Comparison of ENCODE assay signal across 15 cellular contexts in the genomic region with DNA sequence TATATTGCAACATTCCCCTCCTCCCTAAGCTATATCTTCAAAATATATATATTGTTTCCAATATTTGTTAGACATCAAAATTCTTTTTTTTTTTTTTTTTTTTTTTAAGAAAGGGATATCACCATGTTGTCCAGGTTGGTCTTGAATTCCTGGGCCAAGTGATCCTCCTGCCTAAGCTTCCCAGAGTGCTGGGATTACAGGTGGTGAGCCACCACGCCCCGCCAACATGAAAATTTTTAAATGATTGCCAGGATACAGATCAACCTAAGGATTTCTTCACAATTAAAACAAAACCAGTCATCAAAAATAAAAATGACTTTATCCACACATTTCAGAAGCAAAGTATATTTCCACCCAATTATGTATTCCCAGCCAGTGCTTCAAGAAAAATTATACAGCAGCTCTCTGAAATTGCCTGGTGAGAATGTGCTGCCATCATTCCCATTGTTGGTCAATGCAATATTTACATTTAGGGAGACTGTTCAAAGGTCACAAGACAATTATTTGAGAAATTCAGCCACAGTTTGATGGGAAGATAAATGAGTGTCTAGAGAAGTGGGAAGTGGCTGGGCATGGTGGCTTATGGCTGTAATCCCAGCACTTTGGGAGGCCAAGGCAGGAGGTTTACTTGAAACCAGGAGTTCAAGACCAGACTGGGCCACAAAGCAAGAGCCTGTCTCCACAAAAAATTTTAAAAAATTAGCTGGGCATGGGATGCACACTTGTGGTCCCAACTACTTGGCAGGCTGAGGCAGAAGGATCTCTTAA.
DNase-seq lines count a peak whose midpoint lies in the region; ATAC-seq and TF ChIP-seq lines count a peak whose summit lies in the region.
"Had no signal": no experiment of that assay in that cellular context is flagged by ENCODE, and none has a peak within 500 bp of the region (broad histone marks: within the 10 kb centered on the region; RNA-seq: fewer than 3 reads in every experiment).

No MANE protein-coding gene starts in this region.

- H3K27me3 Mint-ChIP-seq in activated naive CD4-positive, alpha-beta T cell treated with anti-CD3 and anti-CD28 coated beads, Interleukin-2, amount 50 U/mL, for 24 hours, result no peaks in the 10 kb centered on the region
- no peaks in the 10 kb centered on the region for H3K27me3 Mint-ChIP-seq in stimulated activated memory B cell treated with anti-CD40 and anti-IgM and Interleukin-4, amounts not matched to agents 10 μg/mL and 1 μg/mL and 100 μg/mL, for 72 hours

- H3K4me1 ChIP-seq in effector memory CD4-positive, alpha-beta T cell (ENCODE audit: control insufficient read depth, insufficient read depth, low read length, poor library complexity, severe bottlenecking), result peaks cover 30% of the 10 kb centered on the region

- H3K4me3 Mint-ChIP-seq in activated naive CD4-positive, alpha-beta T cell treated with anti-CD3 and anti-CD28 coated beads, Interleukin-2, amount 50 U/mL, for 24 hours, result peak overlapping the region; percentile 71
- H3K4me3 Mint-ChIP-seq in stimulated activated memory B cell treated with anti-CD40 and anti-IgM and Interleukin-4, amounts not matched to agents 10 μg/mL and 1 μg/mL and 100 μg/mL, for 72 hours, result peak overlapping the region; percentile 32

- peaks cover 53% of the 10 kb centered on the region for H3K36me3 Mint-ChIP-seq in activated naive CD4-positive, alpha-beta T cell treated with anti-CD3 and anti-CD28 coated beads, Interleukin-2, amount 50 U/mL, for 24 hours
- peaks cover 62% of the 10 kb centered on the region for H3K36me3 Mint-ChIP-seq in stimulated activated memory B cell treated with anti-CD40 and anti-IgM and Interleukin-4, amounts not matched to agents 10 μg/mL and 1 μg/mL and 100 μg/mL, for 72 hours

- H3K9me3 Mint-ChIP-seq in activated naive CD4-positive, alpha-beta T cell treated with anti-CD3 and anti-CD28 coated beads, Interleukin-2, amount 50 U/mL, for 24 hours, result no peaks in the 10 kb centered on the region
- H3K9me3 Mint-ChIP-seq in stimulated activated memory B cell treated with anti-CD40 and anti-IgM and Interleukin-4, amounts not matched to agents 10 μg/mL and 1 μg/mL and 100 μg/mL, for 72 hours, result no peaks in the 10 kb centered on the region
- H3K9me3 Mint-ChIP-seq: HFFc6 had no signal

- H3K4me3 ChIP-seq in effector memory CD4-positive, alpha-beta T cell (ENCODE audit: insufficient read depth, low read depth, low read length, poor library complexity, severe bottlenecking), result peak overlapping the region; percentile 4
- no peak overlapping the region for H3K4me3 ChIP-seq in coronary artery
- H3K4me3 ChIP-seq: adrenal gland, right atrium auricular region had no signal

- no peaks in the 10 kb centered on the region for H3K9me3 ChIP-seq in effector memory CD4-positive, alpha-beta T cell (ENCODE audit: control insufficient read depth, low read length)
- H3K9me3 ChIP-seq: adrenal gland, right atrium auricular region had no signal

- H3K4me1 Mint-ChIP-seq in activated naive CD4-positive, alpha-beta T cell treated with anti-CD3 and anti-CD28 coated beads, Interleukin-2, amount 50 U/mL, for 24 hours, result peaks cover 68% of the 10 kb centered on the region
- H3K4me1 Mint-ChIP-seq in stimulated activated memory B cell treated with anti-CD40 and anti-IgM and Interleukin-4, amounts not matched to agents 10 μg/mL and 1 μg/mL and 100 μg/mL, for 72 hours, result peaks cover 73% of the 10 kb centered on the region

- POLR2A ChIA-PET in RWPE1 (lab: Yijun Ruan, JAX; ENCODE audit: low non-redundant PET), result no interaction called here

- peak overlapping the region; percentile 27; the same call in 1 of the 2 replicates for H3K27ac ChIP-seq in RWPE1
- H3K27ac ChIP-seq in effector memory CD4-positive, alpha-beta T cell (ENCODE audit: insufficient read depth, low read length, poor library complexity, severe bottlenecking), result no peak overlapping the region
- H3K27ac ChIP-seq in coronary artery, result no peak overlapping the region
- H3K27ac ChIP-seq: adrenal gland, right atrium auricular region had no signal

- DNase-seq in activated naive CD4-positive, alpha-beta T cell treated with anti-CD3 and anti-CD28 coated beads, Interleukin-2, amount 50 U/mL, for 16 hours, result no peak
- no peak for DNase-seq in RWPE1 (ENCODE audit: low spot score)
- DNase-seq in effector memory CD4-positive, alpha-beta T cell, result no peak
- no peak for DNase-seq in coronary artery (ENCODE audit: low spot score)
- DNase-seq in T-helper 9 cell, result no peak
- DNase-seq: activated CD4-positive, alpha-beta T cell treated with anti-CD3 and anti-CD28 coated beads for 1 hour; adrenal gland; NCI-H187; NCI-H82 had no signal

- H3K27ac Mint-ChIP-seq in activated naive CD4-positive, alpha-beta T cell treated with anti-CD3 and anti-CD28 coated beads, Interleukin-2, amount 50 U/mL, for 24 hours, result peak overlapping the region; percentile 93
- no peak overlapping the region for H3K27ac Mint-ChIP-seq in stimulated activated memory B cell treated with anti-CD40 and anti-IgM and Interleukin-4, amounts not matched to agents 10 μg/mL and 1 μg/mL and 100 μg/mL, for 72 hours

- ATAC-seq in stimulated activated memory B cell treated with anti-CD40 and anti-IgM and Interleukin-4, amounts not matched to agents 10 μg/mL and 1 μg/mL and 100 μg/mL, for 72 hours, result no peak
- no peak for ATAC-seq in HG02642 (IDR thresholded peaks at IDR 0.05; ENCODE audit: poor library complexity, unreplicated experiment)

- CTCF ChIA-PET in RWPE1 (lab: Yijun Ruan, JAX), result interaction anchor here (0.6 to 0.8 kb wide), 2 partner anchors 10 to 961 kb away, joined by 5 read pairs; no protein-coding TSS in a partner anchor

- H3K36me3 ChIP-seq in effector memory CD4-positive, alpha-beta T cell (ENCODE audit: control insufficient read depth, insufficient read depth, low read length), result peaks cover 8% of the 10 kb centered on the region
- H3K36me3 ChIP-seq: adrenal gland, right atrium auricular region had no signal

- TF ChIP-seq CTCF in RWPE1 (conservative IDR thresholded peaks at IDR 0.05; ENCODE audit: low read depth) (no peak), coronary artery (IDR thresholded peaks at IDR 0.05) (no peak)

- no peaks in the 10 kb centered on the region for H3K27me3 ChIP-seq in effector memory CD4-positive, alpha-beta T cell (replicated peaks; ENCODE audit: control insufficient read depth, insufficient read depth, low read length, poor library complexity, severe bottlenecking)
- H3K27me3 ChIP-seq: adrenal gland, foreskin keratinocyte, right atrium auricular region had no signal
